ENCODE assay signal across 17 cellular contexts in the genomic region with DNA sequence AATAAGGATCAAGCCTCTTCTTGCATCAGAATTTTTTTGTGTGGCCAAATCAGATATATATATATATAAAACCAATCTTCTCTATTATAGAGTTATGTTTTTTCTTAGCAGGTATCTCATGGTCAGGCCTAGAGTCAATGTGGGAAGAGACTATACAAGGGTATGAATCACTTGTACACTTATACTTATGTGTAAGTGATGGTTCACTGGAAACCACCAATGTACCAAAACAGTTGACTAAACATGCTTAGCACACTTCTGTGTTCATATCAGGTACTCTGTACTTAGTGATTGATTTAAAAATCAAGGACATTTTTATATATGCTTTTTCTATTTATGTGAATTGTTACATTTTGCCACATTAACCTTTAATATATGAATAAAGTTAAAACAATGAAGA.
DNase-seq lines count a peak whose midpoint lies in the region; ATAC-seq, FAIRE-seq and TF ChIP-seq lines count a peak whose summit lies in the region.
"Had no signal": no experiment of that assay in that cellular context is flagged by ENCODE, and none has a peak within 500 bp of the region (broad histone marks: within the 10 kb centered on the region; RNA-seq: fewer than 3 reads in every experiment).

No MANE protein-coding gene starts in this region.

- POLR2A ChIA-PET in RWPE1 (lab: Yijun Ruan, JAX; ENCODE audit: low non-redundant PET) = no interaction called here

- no peak for FAIRE-seq in kidney (lab: Jason Lieb, UNC)
- FAIRE-seq: A204.1, GM12878, GM18507, HTR-8/SVneo had no signal

- no peaks in the 10 kb centered on the region for H3K9me3 Mint-ChIP-seq in activated naive CD8-positive, alpha-beta T cell treated with anti-CD3 and anti-CD28 coated beads, Interleukin-2, amount 50 U/mL, for 24 hours
- H3K9me3 Mint-ChIP-seq in activated naive CD8-positive, alpha-beta T cell treated with anti-CD3 and anti-CD28 coated beads for 36 hours = no peaks in the 10 kb centered on the region
- no peaks in the 10 kb centered on the region for H3K9me3 Mint-ChIP-seq in activated T-helper 17 cell treated with anti-CD3 and anti-CD28 coated beads, Interleukin-2, amount 50 U/mL, for 72 hours
- H3K9me3 Mint-ChIP-seq: CD4-positive, alpha-beta T cell had no signal

- no peaks in the 10 kb centered on the region for H3K27me3 Mint-ChIP-seq in activated naive CD8-positive, alpha-beta T cell treated with anti-CD3 and anti-CD28 coated beads, Interleukin-2, amount 50 U/mL, for 24 hours
- no peaks in the 10 kb centered on the region for H3K27me3 Mint-ChIP-seq in activated naive CD8-positive, alpha-beta T cell treated with anti-CD3 and anti-CD28 coated beads for 36 hours
- no peaks in the 10 kb centered on the region for H3K27me3 Mint-ChIP-seq in activated T-helper 17 cell treated with anti-CD3 and anti-CD28 coated beads, Interleukin-2, amount 50 U/mL, for 72 hours
- H3K27me3 Mint-ChIP-seq: B cell; CD4-positive, alpha-beta T cell had no signal

- H3K9me3 ChIP-seq in kidney (ENCODE audit: control insufficient read depth in 1 of 2, low read length in 2 of 2) = no peaks in the 10 kb centered on the region

- intact Hi-C loops in kidney (cut with DNase I) = no loop called here

- ATAC-seq in activated naive CD8-positive, alpha-beta T cell treated with anti-CD3 and anti-CD28 coated beads, Interleukin-2, amount 50 U/mL, for 24 hours = peak; percentile 52
- peak; percentile 92 for ATAC-seq in activated T-helper 17 cell treated with anti-CD3 and anti-CD28 coated beads, Interleukin-2, amount 50 U/mL, for 72 hours (replicated peaks)
- ATAC-seq: GM12878, HCT116 had no signal

- peaks cover 3% of the 10 kb centered on the region for H3K36me3 Mint-ChIP-seq in activated naive CD8-positive, alpha-beta T cell treated with anti-CD3 and anti-CD28 coated beads, Interleukin-2, amount 50 U/mL, for 24 hours (ENCODE audit: low read depth)
- peaks cover 4% of the 10 kb centered on the region for H3K36me3 Mint-ChIP-seq in activated naive CD8-positive, alpha-beta T cell treated with anti-CD3 and anti-CD28 coated beads for 36 hours
- H3K36me3 Mint-ChIP-seq in activated T-helper 17 cell treated with anti-CD3 and anti-CD28 coated beads, Interleukin-2, amount 50 U/mL, for 72 hours (ENCODE audit: low read depth) = peaks cover 4% of the 10 kb centered on the region

- H3K4me1 ChIP-seq in kidney (ENCODE audit: control insufficient read depth in 1 of 2, insufficient read depth in 1 of 2, low read depth in 1 of 2, low read length in 2 of 2) = no peaks in the 10 kb centered on the region

- H3K9ac ChIP-seq in kidney (ENCODE audit: low read length in 2 of 2) = no peak overlapping the region

- CTCF ChIA-PET in RWPE1 (lab: Yijun Ruan, JAX) = no interaction called here

- no peak for DNase-seq in activated naive CD8-positive, alpha-beta T cell treated with anti-CD3 and anti-CD28 coated beads, Interleukin-2, amount 50 U/mL, for 24 hours
- DNase-seq in activated naive CD8-positive, alpha-beta T cell treated with anti-CD3 and anti-CD28 coated beads for 36 hours = no peak
- DNase-seq in fibroblast of mammary gland (ENCODE audit: low read depth) (peak; percentile 46), kidney (no peak), RWPE1 (ENCODE audit: low spot score) (no peak), SIG-M5 treated with dmso at 0.1 percent for 504 hours (lab: John Stamatoyannopoulos, UW; ENCODE audit: unreplicated experiment) (no peak)
- DNase-seq: C1 segment of cervical spinal cord; Calu3; CD4-positive, alpha-beta T cell; DMS 273 treated with DMSO at 0.1 percent for 48 hours had no signal

- no peak for TF ChIP-seq CTCF in fibroblast of mammary gland (conservative IDR thresholded peaks at IDR 0.05; ENCODE audit: control insufficient read depth, insufficient read depth, low read depth, low read length)
- no peak for TF ChIP-seq CTCF in kidney (IDR thresholded peaks at IDR 0.05; ENCODE audit: borderline replicate concordance, extremely low read depth, insufficient read depth)
- no peak for TF ChIP-seq CTCF in RWPE1 (conservative IDR thresholded peaks at IDR 0.05; ENCODE audit: low read depth)

- no peaks in the 10 kb centered on the region for H3K36me3 ChIP-seq in kidney (ENCODE audit: control insufficient read depth in 1 of 2, insufficient read depth in 2 of 2, low read length in 2 of 2)

- no peak overlapping the region for H3K4me3 Mint-ChIP-seq in activated naive CD8-positive, alpha-beta T cell treated with anti-CD3 and anti-CD28 coated beads, Interleukin-2, amount 50 U/mL, for 24 hours
- H3K4me3 Mint-ChIP-seq in activated naive CD8-positive, alpha-beta T cell treated with anti-CD3 and anti-CD28 coated beads for 36 hours = no peak overlapping the region
- H3K4me3 Mint-ChIP-seq in activated T-helper 17 cell treated with anti-CD3 and anti-CD28 coated beads, Interleukin-2, amount 50 U/mL, for 72 hours = no peak overlapping the region
- H3K4me3 Mint-ChIP-seq: B cell; CD4-positive, alpha-beta T cell had no signal

- H3K27ac ChIP-seq in kidney (ENCODE audit: low read depth in 2 of 2, low read length in 2 of 2) (no peak overlapping the region), RWPE1 (no peak overlapping the region)

- no peak overlapping the region for H3K27ac Mint-ChIP-seq in activated naive CD8-positive, alpha-beta T cell treated with anti-CD3 and anti-CD28 coated beads, Interleukin-2, amount 50 U/mL, for 24 hours
- H3K27ac Mint-ChIP-seq in activated naive CD8-positive, alpha-beta T cell treated with anti-CD3 and anti-CD28 coated beads for 36 hours = no peak overlapping the region
- H3K27ac Mint-ChIP-seq in activated T-helper 17 cell treated with anti-CD3 and anti-CD28 coated beads, Interleukin-2, amount 50 U/mL, for 72 hours = no peak overlapping the region
- H3K27ac Mint-ChIP-seq: B cell; CD4-positive, alpha-beta T cell had no signal

- no peaks in the 10 kb centered on the region for H3K4me1 Mint-ChIP-seq in activated naive CD8-positive, alpha-beta T cell treated with anti-CD3 and anti-CD28 coated beads, Interleukin-2, amount 50 U/mL, for 24 hours
- no peaks in the 10 kb centered on the region for H3K4me1 Mint-ChIP-seq in activated naive CD8-positive, alpha-beta T cell treated with anti-CD3 and anti-CD28 coated beads for 36 hours
- H3K4me1 Mint-ChIP-seq in activated T-helper 17 cell treated with anti-CD3 and anti-CD28 coated beads, Interleukin-2, amount 50 U/mL, for 72 hours = no peaks in the 10 kb centered on the region
- H3K4me1 Mint-ChIP-seq: B cell had no signal

- H3K4me3 ChIP-seq in fibroblast of mammary gland (ENCODE audit: control insufficient read depth, low read depth, low read length) = no peak overlapping the region
- H3K4me3 ChIP-seq in kidney (ENCODE audit: low read length in 2 of 2) = no peak overlapping the region
- H3K4me3 ChIP-seq: GM12878 had no signal
